Comparison of ENCODE assay signal across 1 cellular context in the genomic region with DNA sequence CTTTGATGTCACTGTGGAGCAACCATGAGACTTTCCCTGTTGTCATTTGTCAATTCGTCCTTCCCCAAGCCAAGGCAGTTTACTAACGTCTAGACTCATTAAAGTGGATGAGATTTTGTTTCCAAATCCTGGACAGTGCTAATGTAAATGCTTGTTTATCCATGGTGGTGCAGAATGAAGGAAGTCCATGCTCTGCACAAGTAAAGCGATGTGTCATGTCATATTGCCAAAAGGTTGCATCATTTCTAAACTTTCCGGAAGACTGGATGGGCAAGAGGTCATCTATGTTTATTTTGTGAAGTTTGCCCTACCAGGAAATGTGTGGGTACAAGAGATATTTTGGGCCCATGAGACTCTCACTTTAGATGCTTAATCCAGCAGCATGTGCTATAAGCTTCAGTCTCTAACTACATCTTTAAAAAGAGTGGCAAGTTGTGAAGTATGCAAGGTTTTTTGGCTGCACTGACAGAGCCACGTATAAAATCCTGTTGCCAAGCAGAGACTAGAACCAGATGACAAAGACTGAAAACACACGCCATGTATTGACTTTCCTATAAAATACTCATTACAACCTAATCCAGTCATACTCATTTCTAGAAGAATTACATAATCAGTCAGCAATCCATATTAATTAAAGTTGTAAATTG.
TF ChIP-seq lines count a peak whose summit lies in the region.

No MANE protein-coding gene starts in this region.

TF ChIP-seq in K562, 482 proteins besides CTCF, POLR2A, EP300 and RAD21 (continued from another document and continues in another):
- TF ChIP-seq, protein P1, sequence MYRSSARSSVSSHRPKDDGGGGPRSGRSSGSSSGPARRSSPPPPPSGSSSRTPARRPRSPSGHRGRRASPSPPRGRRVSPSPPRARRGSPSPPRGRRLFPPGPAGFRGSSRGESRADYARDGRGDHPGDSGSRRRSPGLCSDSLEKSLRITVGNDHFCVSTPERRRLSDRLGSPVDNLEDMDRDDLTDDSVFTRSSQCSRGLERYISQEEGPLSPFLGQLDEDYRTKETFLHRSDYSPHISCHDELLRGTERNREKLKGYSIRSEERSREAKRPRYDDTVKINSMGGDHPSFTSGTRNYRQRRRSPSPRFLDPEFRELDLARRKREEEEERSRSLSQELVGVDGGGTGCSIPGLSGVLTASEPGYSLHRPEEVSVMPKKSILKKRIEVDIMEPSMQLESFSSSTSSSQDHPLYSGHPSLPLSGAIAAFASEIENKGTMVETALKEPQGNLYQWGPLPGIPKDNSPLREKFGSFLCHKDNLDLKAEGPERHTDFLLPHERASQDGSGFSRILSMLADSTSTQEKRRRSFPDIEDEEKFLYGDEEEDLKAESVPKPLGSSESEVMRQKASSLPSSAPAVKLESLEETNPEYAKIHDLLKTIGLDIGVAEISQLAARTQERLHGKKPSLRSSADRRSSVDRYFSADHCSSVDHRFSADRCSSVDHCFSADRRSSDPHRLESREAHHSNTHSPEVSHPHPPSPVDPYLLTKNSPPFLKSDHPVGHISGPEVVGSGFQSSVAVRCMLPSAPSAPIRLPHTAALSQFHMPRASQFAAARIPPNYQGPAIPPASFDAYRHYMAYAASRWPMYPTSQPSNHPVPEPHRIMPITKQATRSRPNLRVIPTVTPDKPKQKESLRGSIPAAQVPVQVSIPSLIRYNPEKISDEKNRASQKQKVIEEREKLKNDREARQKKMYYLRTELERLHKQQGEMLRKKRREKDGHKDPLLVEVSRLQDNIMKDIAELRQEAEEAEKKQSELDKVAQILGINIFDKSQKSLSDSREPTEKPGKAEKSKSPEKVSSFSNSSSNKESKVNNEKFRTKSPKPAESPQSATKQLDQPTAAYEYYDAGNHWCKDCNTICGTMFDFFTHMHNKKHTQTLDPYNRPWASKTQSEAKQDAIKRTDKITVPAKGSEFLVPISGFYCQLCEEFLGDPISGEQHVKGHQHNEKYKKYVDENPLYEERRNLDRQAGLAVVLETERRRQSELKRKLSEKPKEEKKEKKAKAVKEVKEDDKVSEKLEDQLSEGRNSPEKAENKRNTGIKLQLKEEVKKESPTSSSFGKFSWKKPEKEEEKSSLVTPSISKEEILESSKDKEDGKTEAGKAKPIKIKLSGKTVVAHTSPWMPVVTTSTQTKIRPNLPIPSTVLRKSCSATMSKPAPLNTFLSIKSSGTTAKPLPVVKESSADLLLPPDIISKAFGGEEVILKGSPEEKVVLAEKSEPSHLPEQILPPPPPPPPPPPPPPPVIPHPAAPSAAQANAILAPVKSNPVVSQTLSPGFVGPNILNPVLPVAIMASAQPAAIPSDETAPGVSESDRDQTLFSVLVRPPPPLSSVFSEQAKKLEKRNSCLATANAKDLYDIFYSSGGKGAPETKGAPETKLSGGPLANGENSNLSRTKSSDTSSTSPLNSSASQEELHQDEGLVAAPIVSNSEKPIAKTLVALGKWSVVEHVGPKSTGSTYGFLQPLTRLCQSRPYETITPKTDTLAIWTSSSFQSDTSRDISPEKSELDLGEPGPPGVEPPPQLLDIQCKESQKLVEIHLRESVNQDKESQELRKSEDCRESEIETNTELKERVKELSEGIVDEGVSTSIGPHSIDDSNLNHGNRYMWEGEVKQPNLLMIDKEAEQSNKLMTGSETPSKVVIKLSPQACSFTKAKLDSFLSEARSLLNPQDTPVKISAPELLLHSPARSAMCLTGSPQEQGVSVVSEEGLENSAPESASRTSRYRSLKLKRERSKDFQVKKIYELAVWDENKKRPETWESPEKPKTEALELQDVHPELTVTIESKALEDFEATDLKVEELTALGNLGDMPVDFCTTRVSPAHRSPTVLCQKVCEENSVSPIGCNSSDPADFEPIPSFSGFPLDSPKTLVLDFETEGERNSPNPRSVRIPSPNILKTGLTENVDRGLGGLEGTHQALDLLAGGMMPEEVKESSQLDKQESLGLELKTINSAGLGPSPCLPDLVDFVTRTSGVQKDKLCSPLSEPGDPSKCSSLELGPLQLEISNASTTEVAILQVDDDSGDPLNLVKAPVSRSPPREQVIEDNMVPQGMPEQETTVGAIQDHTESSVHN (IDR thresholded peaks at IDR 0.05; ENCODE audit: borderline replicate concordance in 1 of 2, low read depth in 1 of 2), result peak in 1 of 2 experiments; percentile 88; a peak in 2 of 4 replicates
- TF ChIP-seq NFRKB (IDR thresholded peaks at IDR 0.05; ENCODE audit: low read depth) (peak; percentile 96), CHCHD3 (CRISPR knock-in tag; IDR thresholded peaks at IDR 0.05) (no peak), ZEB2 (IDR thresholded peaks at IDR 0.05) (peak; percentile 52; the same call in 1 of the 2 replicates), PPARD (CRISPR knock-in tag; IDR thresholded peaks at IDR 0.05) (no peak), NCOA6 (IDR thresholded peaks at IDR 0.05) (no peak), TCF7 (IDR thresholded peaks at IDR 0.05; ENCODE audit: borderline replicate concordance) (no peak), ZNF239 (CRISPR knock-in tag; IDR thresholded peaks at IDR 0.05) (peak; percentile 84), NONO (IDR thresholded peaks at IDR 0.05; ENCODE audit: low read depth in 2 of 2, low read length in 1 of 2) (no peak), NR2C1 (IDR thresholded peaks at IDR 0.05) (peak; percentile 71), NR2C1 (tag; IDR thresholded peaks at IDR 0.05) (peak; percentile 91), ETV1 (tag; conservative IDR thresholded peaks at IDR 0.05; ENCODE audit: low read depth) (peak; percentile 95), C11orf30 (IDR thresholded peaks at IDR 0.05; ENCODE audit: low read depth) (peak; percentile 73), ZNF384 (IDR thresholded peaks at IDR 0.05; ENCODE audit: low read depth, low read length) (no peak), PRPF4 (IDR thresholded peaks at IDR 0.05; ENCODE audit: insufficient read depth, low read depth, low read length, poor library complexity, severe bottlenecking) (no peak), ZNF124 (CRISPR knock-in tag; IDR thresholded peaks at IDR 0.05) (no peak), FOSL1 (tag; conservative IDR thresholded peaks at IDR 0.05) (peak; percentile 88), MED1 (CRISPR knock-in tag; IDR thresholded peaks at IDR 0.05; ENCODE audit: borderline replicate concordance) (no peak), SMAD2 (IDR thresholded peaks at IDR 0.05; ENCODE audit: low read depth, low read length) (no peak), POLR2G (IDR thresholded peaks at IDR 0.05; ENCODE audit: low read depth, low read length) (no peak), YBX1 (IDR thresholded peaks at IDR 0.05) (no peak), ZNF263 (CRISPR knock-in tag; IDR thresholded peaks at IDR 0.05; ENCODE audit: borderline replicate concordance) (no peak), SRSF3 (IDR thresholded peaks at IDR 0.05; ENCODE audit: insufficient read depth, low read length) (no peak), KDM1A (IDR thresholded peaks at IDR 0.05) (no peak), ZNF780A (CRISPR knock-in tag; IDR thresholded peaks at IDR 0.05) (no peak), MYBL2 (IDR thresholded peaks at IDR 0.05; ENCODE audit: low read depth) (no peak), MYBL2 (CRISPR knock-in tag; IDR thresholded peaks at IDR 0.05; ENCODE audit: borderline replicate concordance) (no peak), ZNF76 (CRISPR knock-in tag; IDR thresholded peaks at IDR 0.05; ENCODE audit: borderline replicate concordance) (peak; percentile 84), RNF2 (IDR thresholded peaks at IDR 0.05) (peak; percentile 97), ZNF347 (CRISPR knock-in tag; IDR thresholded peaks at IDR 0.05; ENCODE audit: low read depth) (no peak), BACH1 (tag; IDR thresholded peaks at IDR 0.05) (peak; percentile 93), HMG20B (CRISPR knock-in tag; IDR thresholded peaks at IDR 0.05) (no peak), ZNF3 (CRISPR knock-in tag; IDR thresholded peaks at IDR 0.05) (no peak), BCOR (IDR thresholded peaks at IDR 0.05) (no peak)
- TF ChIP-seq, protein P2, sequence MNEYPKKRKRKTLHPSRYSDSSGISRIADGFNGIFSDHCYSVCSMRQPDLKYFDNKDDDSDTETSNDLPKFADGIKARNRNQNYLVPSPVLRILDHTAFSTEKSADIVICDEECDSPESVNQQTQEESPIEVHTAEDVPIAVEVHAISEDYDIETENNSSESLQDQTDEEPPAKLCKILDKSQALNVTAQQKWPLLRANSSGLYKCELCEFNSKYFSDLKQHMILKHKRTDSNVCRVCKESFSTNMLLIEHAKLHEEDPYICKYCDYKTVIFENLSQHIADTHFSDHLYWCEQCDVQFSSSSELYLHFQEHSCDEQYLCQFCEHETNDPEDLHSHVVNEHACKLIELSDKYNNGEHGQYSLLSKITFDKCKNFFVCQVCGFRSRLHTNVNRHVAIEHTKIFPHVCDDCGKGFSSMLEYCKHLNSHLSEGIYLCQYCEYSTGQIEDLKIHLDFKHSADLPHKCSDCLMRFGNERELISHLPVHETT (CRISPR knock-in tag; conservative IDR thresholded peaks at IDR 0.05 in 1 of 2, IDR thresholded peaks at IDR 0.05 in 1 of 2), result 0 out of 4 replicates have a peak, but pooled peaks of 1 of the 2 experiments have one; percentile 35
- TF ChIP-seq, protein P3, sequence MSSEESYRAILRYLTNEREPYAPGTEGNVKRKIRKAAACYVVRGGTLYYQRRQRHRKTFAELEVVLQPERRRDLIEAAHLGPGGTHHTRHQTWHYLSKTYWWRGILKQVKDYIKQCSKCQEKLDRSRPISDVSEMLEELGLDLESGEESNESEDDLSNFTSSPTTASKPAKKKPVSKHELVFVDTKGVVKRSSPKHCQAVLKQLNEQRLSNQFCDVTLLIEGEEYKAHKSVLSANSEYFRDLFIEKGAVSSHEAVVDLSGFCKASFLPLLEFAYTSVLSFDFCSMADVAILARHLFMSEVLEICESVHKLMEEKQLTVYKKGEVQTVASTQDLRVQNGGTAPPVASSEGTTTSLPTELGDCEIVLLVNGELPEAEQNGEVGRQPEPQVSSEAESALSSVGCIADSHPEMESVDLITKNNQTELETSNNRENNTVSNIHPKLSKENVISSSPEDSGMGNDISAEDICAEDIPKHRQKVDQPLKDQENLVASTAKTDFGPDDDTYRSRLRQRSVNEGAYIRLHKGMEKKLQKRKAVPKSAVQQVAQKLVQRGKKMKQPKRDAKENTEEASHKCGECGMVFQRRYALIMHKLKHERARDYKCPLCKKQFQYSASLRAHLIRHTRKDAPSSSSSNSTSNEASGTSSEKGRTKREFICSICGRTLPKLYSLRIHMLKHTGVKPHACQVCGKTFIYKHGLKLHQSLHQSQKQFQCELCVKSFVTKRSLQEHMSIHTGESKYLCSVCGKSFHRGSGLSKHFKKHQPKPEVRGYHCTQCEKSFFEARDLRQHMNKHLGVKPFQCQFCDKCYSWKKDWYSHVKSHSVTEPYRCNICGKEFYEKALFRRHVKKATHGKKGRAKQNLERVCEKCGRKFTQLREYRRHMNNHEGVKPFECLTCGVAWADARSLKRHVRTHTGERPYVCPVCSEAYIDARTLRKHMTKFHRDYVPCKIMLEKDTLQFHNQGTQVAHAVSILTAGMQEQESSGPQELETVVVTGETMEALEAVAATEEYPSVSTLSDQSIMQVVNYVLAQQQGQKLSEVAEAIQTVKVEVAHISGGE (CRISPR knock-in tag; IDR thresholded peaks at IDR 0.05), result no peak
- TF ChIP-seq, protein P4, sequence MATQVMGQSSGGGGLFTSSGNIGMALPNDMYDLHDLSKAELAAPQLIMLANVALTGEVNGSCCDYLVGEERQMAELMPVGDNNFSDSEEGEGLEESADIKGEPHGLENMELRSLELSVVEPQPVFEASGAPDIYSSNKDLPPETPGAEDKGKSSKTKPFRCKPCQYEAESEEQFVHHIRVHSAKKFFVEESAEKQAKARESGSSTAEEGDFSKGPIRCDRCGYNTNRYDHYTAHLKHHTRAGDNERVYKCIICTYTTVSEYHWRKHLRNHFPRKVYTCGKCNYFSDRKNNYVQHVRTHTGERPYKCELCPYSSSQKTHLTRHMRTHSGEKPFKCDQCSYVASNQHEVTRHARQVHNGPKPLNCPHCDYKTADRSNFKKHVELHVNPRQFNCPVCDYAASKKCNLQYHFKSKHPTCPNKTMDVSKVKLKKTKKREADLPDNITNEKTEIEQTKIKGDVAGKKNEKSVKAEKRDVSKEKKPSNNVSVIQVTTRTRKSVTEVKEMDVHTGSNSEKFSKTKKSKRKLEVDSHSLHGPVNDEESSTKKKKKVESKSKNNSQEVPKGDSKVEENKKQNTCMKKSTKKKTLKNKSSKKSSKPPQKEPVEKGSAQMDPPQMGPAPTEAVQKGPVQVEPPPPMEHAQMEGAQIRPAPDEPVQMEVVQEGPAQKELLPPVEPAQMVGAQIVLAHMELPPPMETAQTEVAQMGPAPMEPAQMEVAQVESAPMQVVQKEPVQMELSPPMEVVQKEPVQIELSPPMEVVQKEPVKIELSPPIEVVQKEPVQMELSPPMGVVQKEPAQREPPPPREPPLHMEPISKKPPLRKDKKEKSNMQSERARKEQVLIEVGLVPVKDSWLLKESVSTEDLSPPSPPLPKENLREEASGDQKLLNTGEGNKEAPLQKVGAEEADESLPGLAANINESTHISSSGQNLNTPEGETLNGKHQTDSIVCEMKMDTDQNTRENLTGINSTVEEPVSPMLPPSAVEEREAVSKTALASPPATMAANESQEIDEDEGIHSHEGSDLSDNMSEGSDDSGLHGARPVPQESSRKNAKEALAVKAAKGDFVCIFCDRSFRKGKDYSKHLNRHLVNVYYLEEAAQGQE (CRISPR knock-in tag; IDR thresholded peaks at IDR 0.05; ENCODE audit: low read depth), result 0 out of 2 replicates have a peak, but pooled peaks have one; percentile 65
- TF ChIP-seq, protein P5, sequence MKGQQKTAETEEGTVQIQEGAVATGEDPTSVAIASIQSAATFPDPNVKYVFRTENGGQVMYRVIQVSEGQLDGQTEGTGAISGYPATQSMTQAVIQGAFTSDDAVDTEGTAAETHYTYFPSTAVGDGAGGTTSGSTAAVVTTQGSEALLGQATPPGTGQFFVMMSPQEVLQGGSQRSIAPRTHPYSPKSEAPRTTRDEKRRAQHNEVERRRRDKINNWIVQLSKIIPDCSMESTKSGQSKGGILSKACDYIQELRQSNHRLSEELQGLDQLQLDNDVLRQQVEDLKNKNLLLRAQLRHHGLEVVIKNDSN (CRISPR knock-in tag; IDR thresholded peaks at IDR 0.05), result no peak
- TF ChIP-seq, protein P6, sequence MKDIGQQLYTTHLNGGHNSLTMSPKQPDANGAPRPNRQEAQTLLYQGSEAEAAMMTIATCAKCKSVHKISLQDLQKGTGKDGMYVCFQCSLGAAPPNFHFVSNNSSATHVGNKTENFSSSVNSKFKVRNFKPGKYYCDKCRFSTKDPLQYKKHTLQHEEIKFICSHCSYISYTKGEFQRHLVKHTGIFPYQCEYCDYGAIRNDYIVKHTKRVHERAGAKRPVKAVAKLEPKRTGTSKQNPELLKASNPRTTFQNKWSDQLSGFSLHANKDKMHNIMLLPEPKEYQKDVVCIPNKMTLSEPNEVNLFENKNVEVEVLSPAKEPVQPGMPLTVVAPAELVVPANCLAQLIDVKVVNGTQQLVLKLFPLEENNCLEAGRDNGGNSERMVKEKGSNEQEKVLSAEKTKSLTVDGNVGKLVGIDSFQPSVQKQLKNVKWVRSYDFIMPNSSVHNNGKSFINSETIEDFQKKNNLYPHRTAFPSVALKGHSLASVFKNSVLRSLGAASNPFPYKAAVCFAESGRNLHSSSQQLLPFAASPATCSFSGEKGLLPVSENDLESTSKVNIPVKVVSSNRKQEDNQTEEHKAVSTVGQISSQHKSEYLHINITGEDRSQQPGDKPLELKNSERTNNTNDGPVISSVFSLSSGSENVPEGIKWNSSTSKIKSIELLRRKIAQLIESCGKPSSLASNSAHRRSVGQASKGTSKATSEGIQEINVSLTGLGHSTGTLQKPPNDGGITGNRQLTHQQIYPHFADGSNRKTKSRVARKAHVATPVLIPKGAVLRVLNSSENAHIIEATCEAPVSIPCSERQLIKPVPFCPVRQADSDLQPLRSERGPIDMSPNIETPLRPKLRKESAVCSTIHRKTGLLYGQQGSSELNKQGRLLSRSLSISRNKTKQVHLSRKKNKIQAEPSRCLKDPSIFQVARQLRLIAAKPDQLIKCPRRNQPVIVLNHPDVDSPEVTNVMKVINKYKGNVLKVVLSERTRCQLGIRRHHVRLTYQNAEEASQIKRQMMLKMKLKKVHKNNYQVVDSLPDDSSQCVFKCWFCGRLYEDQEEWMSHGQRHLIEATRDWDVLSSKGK (CRISPR knock-in tag; IDR thresholded peaks at IDR 0.05), result no peak
